In genomic region chr5:132267166-132267739, GRCh38 we compare ENCODE assay signal across 15 cellular contexts. TPM values are rescaled to one million over a fixed set of nuclear protein-coding genes. Genes with fewer than 3 reads are reported as not detected.
DNase-seq lines count a peak whose midpoint lies in the region; ATAC-seq and TF ChIP-seq lines count a peak whose summit lies in the region.
"Had no signal": no experiment of that assay in that cellular context is flagged by ENCODE, and none has a peak within 500 bp of the region (broad histone marks: within the 10 kb centered on the region; RNA-seq: fewer than 3 reads in every experiment).

No MANE protein-coding gene starts in this region.

- no peak for ATAC-seq in Right ventricle myocardium superior (ENCODE audit: poor library complexity)
- no peak for ATAC-seq in GM19324 (IDR thresholded peaks at IDR 0.05; ENCODE audit: low FRiP score, unreplicated experiment)
- ATAC-seq in HG03378 (IDR thresholded peaks at IDR 0.05; ENCODE audit: unreplicated experiment) = no peak
- no peak for ATAC-seq in HG03159 (IDR thresholded peaks at IDR 0.05; ENCODE audit: unreplicated experiment)
- ATAC-seq: Right ventricle myocardium inferior had no signal

- H3K4me1 ChIP-seq in left ventricle myocardium inferior (peaks cover 39% of the 10 kb centered on the region), neuronal stem cell (ENCODE audit: control insufficient read depth in 2 of 2, insufficient read depth in 1 of 2, low read depth in 1 of 2, low read length in 2 of 2) (peaks cover 4 to 31% of the 10 kb centered on the region in 2 donors), vagina (peaks cover 62% of the 10 kb centered on the region)

- H3K27ac ChIP-seq in left ventricle myocardium inferior (replicated peaks) = peak overlapping the region; percentile 81
- peak overlapping the region; percentile 1 for H3K27ac ChIP-seq in caudate nucleus (ENCODE audit: low read depth, low read length)
- H3K27ac ChIP-seq in neuronal stem cell (replicated peaks; ENCODE audit: low read length) = no peak overlapping the region
- peak overlapping the region; percentile 77 for H3K27ac ChIP-seq in vagina

- no peak overlapping the region for H2BK12ac ChIP-seq in neuronal stem cell (ENCODE audit: low read length)

- no peak overlapping the region for H3K9ac ChIP-seq in neuronal stem cell (ENCODE audit: low read depth, low read length, poor library complexity)

- H2AK5ac ChIP-seq in neuronal stem cell (ENCODE audit: low read depth, low read length) = no peak overlapping the region

- no peak overlapping the region for H3K23ac ChIP-seq in neuronal stem cell (ENCODE audit: low read depth, low read length, poor library complexity)

- H3K4me3 ChIP-seq in left ventricle myocardium inferior (no peak overlapping the region), neuronal stem cell (ENCODE audit: low read length in 2 of 2) (no peak overlapping the region), vagina (no peak overlapping the region)
- H3K4me3 ChIP-seq: dorsolateral prefrontal cortex, ovary had no signal

- H3K18ac ChIP-seq in neuronal stem cell (ENCODE audit: low read length) = peak overlapping the region; percentile 42

- H3K36me3 ChIP-seq in left ventricle myocardium inferior (no peaks in the 10 kb centered on the region), neuronal stem cell (replicated peaks in 1 of 2; ENCODE audit: control insufficient read depth in 2 of 2, insufficient read depth in 2 of 2, low read length in 2 of 2) (peaks cover 0 to 8% of the 10 kb centered on the region in 2 donors), vagina (peaks cover 0 to 21% of the 10 kb centered on the region in 2 donors)
- H3K36me3 ChIP-seq: ovary had no signal

- no peak overlapping the region for H3K4ac ChIP-seq in neuronal stem cell (ENCODE audit: low read length)

- peak overlapping the region; percentile 50 for H3K14ac ChIP-seq in neuronal stem cell (ENCODE audit: low read length)

- no peak overlapping the region for H2AFZ ChIP-seq in neuronal stem cell (ENCODE audit: low read length)

- H3K9me3 ChIP-seq in left ventricle myocardium inferior (replicated peaks) = no peaks in the 10 kb centered on the region
- no peaks in the 10 kb centered on the region for H3K9me3 ChIP-seq in neuronal stem cell (replicated peaks in 1 of 2; ENCODE audit: control insufficient read depth in 2 of 2, insufficient read depth in 1 of 2, low read depth in 1 of 2, low read length in 2 of 2)
- H3K9me3 ChIP-seq in vagina = no peaks in the 10 kb centered on the region
- H3K9me3 ChIP-seq: ovary had no signal

- H4K91ac ChIP-seq in neuronal stem cell (ENCODE audit: low read depth, low read length, poor library complexity) = no peak overlapping the region

- TF ChIP-seq CTCF in left ventricle myocardium inferior (IDR thresholded peaks at IDR 0.05; ENCODE audit: borderline replicate concordance) (no peak), vagina (IDR thresholded peaks at IDR 0.05) (no peak)

- no peak overlapping the region for H2BK5ac ChIP-seq in neuronal stem cell (ENCODE audit: low read length)

- no peak for TF ChIP-seq POLR2A in vagina (IDR thresholded peaks at IDR 0.05)

- H2BK120ac ChIP-seq in neuronal stem cell (ENCODE audit: low read depth, low read length) = no peak overlapping the region

- DNase-seq in left ventricle myocardium inferior (no peak), Right ventricle myocardium superior (no peak), caudate nucleus (lab: John Stamatoyannopoulos, UW) (no peak), neuronal stem cell (ENCODE audit: low spot score) (no peak), vagina (ENCODE audit: extremely low spot score in 2 of 2) (no peak)
- DNase-seq: activated CD4-positive, alpha-beta T cell treated with anti-CD3 and anti-CD28 coated beads for 48 hours; GF-D8; NCI-H1417 treated with DMSO at 0.1 percent for 48 hours; ovary; T1000 had no signal

- no peak overlapping the region for H4K8ac ChIP-seq in neuronal stem cell (ENCODE audit: low read depth, low read length)

- intact Hi-C loops in left ventricle myocardium inferior (cut with micrococcal nuclease) (no loop called here), Right ventricle myocardium superior (cut with DNase I) (no loop called here), vagina (cut with DNase I) (no loop called here)

- no peak overlapping the region for H2BK15ac ChIP-seq in neuronal stem cell (ENCODE audit: low read length)

- no peaks in the 10 kb centered on the region for H3K27me3 ChIP-seq in left ventricle myocardium inferior (ENCODE audit: low read depth)
- no peaks in the 10 kb centered on the region for H3K27me3 ChIP-seq in neuronal stem cell (ENCODE audit: control insufficient read depth in 3 of 3, insufficient read depth in 3 of 3, low read depth in 1 of 3, low read length in 3 of 3)
- no peaks in the 10 kb centered on the region for H3K27me3 ChIP-seq in vagina
- H3K27me3 ChIP-seq: dorsolateral prefrontal cortex, ovary had no signal

- H3K4me2 ChIP-seq in neuronal stem cell (ENCODE audit: insufficient read depth, low read length, poor library complexity, severe bottlenecking) = no peak overlapping the region

- no peaks in the 10 kb centered on the region for H3K79me1 ChIP-seq in neuronal stem cell (ENCODE audit: low read depth, low read length)

RNA-seq across cellular contexts. Expression of gene PDLIM4, which starts 9.8 kb away (rescaled TPM):
- total RNA-seq in left ventricle myocardium inferior (4.8 TPM), Right ventricle myocardium superior (5.2 TPM), vagina (76.4 TPM)
- 20.0 TPM for polyA plus RNA-seq in neuronal stem cell (2013, experiment 1 of 2)
- 18.6 TPM for polyA plus RNA-seq in neuronal stem cell (2013, experiment 2 of 2)

RNA-seq across cellular contexts. Expression of gene SLC22A4, which starts 26.9 kb away (rescaled TPM):
- total RNA-seq in left ventricle myocardium inferior (2.0 TPM), Right ventricle myocardium superior (1.6 TPM), vagina (1.7 TPM)
- polyA plus RNA-seq in neuronal stem cell (2013, experiment 1 of 2) = 0.10 TPM
- polyA plus RNA-seq in neuronal stem cell (2013, experiment 2 of 2) = 0.06 TPM

RNA-seq across cellular contexts. Expression of gene P4HA2, which starts 39.6 kb away (rescaled TPM):
- total RNA-seq in left ventricle myocardium inferior (80.5 TPM), Right ventricle myocardium superior (77.2 TPM), vagina (42.0 TPM)
- polyA plus RNA-seq in neuronal stem cell (2013, experiment 1 of 2) = 2.9 TPM
- polyA plus RNA-seq in neuronal stem cell (2013, experiment 2 of 2) = 2.7 TPM

Comparison
In these comparisons a context has a peak if more than half of its experiments do, and no peak if none do; other contexts are left out.
1. RNA of gene PDLIM4, which starts 9.8 kb away (total RNA-seq): 76.4 TPM in vagina (single experiment); 5.2 TPM in Right ventricle myocardium superior (single experiment) and 4.8 TPM in left ventricle myocardium inferior (single experiment); every median in the first group is over 10 times any median in the second.